8 cellular contexts compared by ENCODE assay signal in the genomic region with DNA sequence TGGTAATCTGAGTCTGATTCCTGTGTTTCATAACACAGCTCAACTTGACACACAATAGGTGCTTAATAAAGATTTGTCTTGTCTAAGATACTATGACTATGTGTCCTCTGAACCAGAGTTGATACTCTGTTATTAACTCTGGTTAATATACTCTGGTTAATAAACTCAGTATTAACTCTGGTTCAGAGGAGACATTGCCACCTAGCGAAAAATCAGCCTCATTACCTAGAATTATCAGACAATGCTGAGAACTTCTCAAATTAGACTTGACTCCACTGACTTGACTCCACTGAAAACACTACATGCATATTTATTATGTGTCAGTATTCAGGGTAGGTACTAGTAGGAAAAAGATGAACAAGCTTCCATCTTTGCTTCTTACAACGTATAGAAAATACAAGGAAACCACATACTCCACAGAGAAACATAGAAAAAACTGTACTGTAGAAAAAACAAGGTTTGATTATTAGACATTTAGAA.
DNase-seq lines count a peak whose midpoint lies in the region; ATAC-seq and TF ChIP-seq lines count a peak whose summit lies in the region.

No MANE protein-coding gene starts in this region.

- no peak overlapping the region for H3K4me3 ChIP-seq in HL-60 (replicated peaks; ENCODE audit: insufficient read depth, low read length)
- H3K4me3 ChIP-seq in Panc1 (ENCODE audit: low read depth in 2 of 2, low read length in 2 of 2), result no peak overlapping the region
- no peak overlapping the region for H3K4me3 ChIP-seq in colonic mucosa

- BruUV-seq in Panc1 (replicated peaks; lab: Mats Ljungman, UMichigan), result no TSS peak

- H3K9ac ChIP-seq in colonic mucosa (ENCODE audit: low read depth in 2 of 2, low read length in 2 of 2), result no peak overlapping the region

- H3K36me3 ChIP-seq in Panc1 (ENCODE audit: control insufficient read depth, insufficient read depth, low read length), result no peaks in the 10 kb centered on the region; the same call in 1 of the 2 replicates
- no peaks in the 10 kb centered on the region for H3K36me3 ChIP-seq in colonic mucosa

- H3K9me3 ChIP-seq in Panc1 (ENCODE audit: control insufficient read depth, insufficient read depth, low read depth, low read length) (no peaks in the 10 kb centered on the region), colonic mucosa (no peaks in the 10 kb centered on the region)

- CTCF ChIA-PET in Panc1 (lab: Charles Lee), result no interaction called here

- in situ Hi-C loops in Panc1 (cut with HindIII; ENCODE audit: low pct_unique_long_range_greater_than_20kb, low sequenced_read_pairs), result no loop called here

- POLR2A ChIA-PET in Panc1 (lab: Charles Lee), result no interaction called here

- intact Hi-C loops in Panc1 (cut with micrococcal nuclease; ENCODE audit: unreplicated experiment), result loop anchor here (2.0 kb wide), 1 partner anchor 279 kb away; no protein-coding TSS in a partner anchor
- intact Hi-C loops in colonic mucosa (cut with DNase I), result no loop called here

- DNase-seq in NCI-H345 (lab: John Stamatoyannopoulos, UW) (peak; percentile 3), NCI-H345 treated with DMSO at 0.1 percent for 48 hours (lab: John Stamatoyannopoulos, UW; ENCODE audit: unreplicated experiment) (no peak), HL-60 (ENCODE audit: low read depth in 1 of 2, low spot score in 1 of 2) (peak; percentile 24 to 64), Panc1 (ENCODE audit: low read depth, low spot score) (no peak), colonic mucosa (no peak), lung microvascular endothelial cell (ENCODE audit: low read depth in 2 of 2) (peak; percentile 53 to 58), substantia nigra (lab: John Stamatoyannopoulos, UW) (no peak)

- TF ChIP-seq CTCF in HL-60 (IDR thresholded peaks at IDR 0.05; ENCODE audit: insufficient read depth, low read length) (peak; percentile 83), Panc1 (IDR thresholded peaks at IDR 0.05) (peak; percentile 76; the same call in 1 of the 2 replicates), colonic mucosa (IDR thresholded peaks at IDR 0.05) (peak; percentile 41)

- H3K27me3 ChIP-seq in HL-60 (ENCODE audit: insufficient read depth, poor library complexity, severe bottlenecking) (no peaks in the 10 kb centered on the region), Panc1 (ENCODE audit: control insufficient read depth, insufficient read depth, low read length) (no peaks in the 10 kb centered on the region), colonic mucosa (no peaks in the 10 kb centered on the region)

- peak; percentile 90 for ATAC-seq in GM21515 (IDR thresholded peaks at IDR 0.05; ENCODE audit: unreplicated experiment)
- peak; percentile 78 for ATAC-seq in Panc1

- H3K27ac ChIP-seq in HL-60 (replicated peaks) (peak overlapping the region; percentile 41), Panc1 (ENCODE audit: low read length) (no peak overlapping the region), colonic mucosa (no peak overlapping the region), substantia nigra (ENCODE audit: low read depth, low read length, poor library complexity, severe bottlenecking) (no peak overlapping the region)

- H3K4me1 ChIP-seq in Panc1 (ENCODE audit: control insufficient read depth, insufficient read depth, low read length) (no peaks in the 10 kb centered on the region), colonic mucosa (no peaks in the 10 kb centered on the region)

Comparison
In these comparisons a context has a peak if more than half of its experiments do, and no peak if none do; other contexts are left out.
1. DNase-seq: peak in NCI-H345 (single experiment), HL-60 (2 of 2) and lung microvascular endothelial cell (2 of 2); none in NCI-H345 treated with DMSO at 0.1 percent for 48 hours (single experiment), Panc1 (single experiment), colonic mucosa (single experiment) and substantia nigra (0 of 49).
2. Peak in every context shown above with its lines, with median percentiles within 50 percentile points of each other: CTCF ChIP-seq.